In the genomic region with DNA sequence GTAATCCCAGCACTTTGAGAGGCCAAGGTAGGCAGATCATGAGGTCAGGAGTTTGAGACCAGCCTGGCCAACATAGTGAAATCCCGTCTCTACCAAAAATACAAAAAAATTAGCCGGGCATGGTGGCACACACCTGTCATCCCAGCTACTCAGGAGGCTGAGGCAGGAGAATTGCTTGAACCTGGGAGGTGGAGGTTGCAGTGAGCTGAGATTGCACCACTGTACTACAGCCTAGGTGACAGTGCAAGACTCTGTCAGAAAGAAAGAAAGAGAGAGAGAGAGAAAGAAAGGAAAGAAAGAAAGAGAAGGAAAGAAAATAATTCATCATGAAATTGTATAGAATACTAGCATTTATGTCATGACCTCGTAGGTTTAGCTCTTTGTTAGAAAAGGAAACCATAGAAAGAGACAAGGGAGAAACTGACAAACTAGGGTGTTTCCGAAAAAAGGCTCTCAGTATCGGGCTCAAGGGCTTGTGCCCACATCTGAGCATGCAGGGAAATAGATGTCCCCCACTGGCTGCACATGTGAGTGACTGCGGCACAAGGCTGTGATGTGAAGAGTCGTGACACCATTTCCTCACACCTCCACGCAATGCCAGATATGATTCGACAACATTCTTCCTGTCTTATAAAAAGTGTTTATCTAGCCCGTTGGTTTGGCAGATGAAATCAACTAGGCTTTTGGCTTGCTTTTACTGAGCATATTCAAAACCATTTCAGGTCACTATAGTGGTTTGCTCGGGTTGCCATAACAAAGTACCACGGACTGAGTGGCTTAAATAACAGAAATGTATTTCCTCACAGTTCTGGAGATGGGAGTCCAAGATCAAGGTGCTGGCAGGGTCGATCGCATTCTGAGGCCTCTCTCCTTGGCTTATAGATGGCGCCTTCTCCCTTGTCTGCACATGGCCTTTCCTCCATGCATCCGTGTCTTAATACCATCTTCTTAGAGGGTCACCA, we compare ENCODE assay signal across 8 cellular contexts. TPM values are rescaled to one million over a fixed set of nuclear protein-coding genes. Genes with fewer than 3 reads are reported as not detected.
DNase-seq lines count a peak whose midpoint lies in the region; ATAC-seq and TF ChIP-seq lines count a peak whose summit lies in the region.

No MANE protein-coding gene starts in this region.

- ATAC-seq in GM18907 (IDR thresholded peaks at IDR 0.05; ENCODE audit: unreplicated experiment) (peak; percentile 37), HG03571 (IDR thresholded peaks at IDR 0.05; ENCODE audit: unreplicated experiment) (peak; percentile 39), Right ventricle myocardium superior (ENCODE audit: poor library complexity) (no peak), GM21360 (IDR thresholded peaks at IDR 0.05; ENCODE audit: unreplicated experiment) (no peak), SK-N-SH treated with all-trans-retinoic acid at 6 μM for 48 hours (no peak)

- peak; percentile 84 for DNase-seq in activated CD8-positive, alpha-beta memory T cell treated with anti-CD3 and anti-CD28 coated beads, Interleukin-2, amount 50 U/mL, for 48 hours
- DNase-seq in Right ventricle myocardium superior (peak; percentile 53), posterior vena cava (ENCODE audit: low spot score) (no peak)
- peak; percentile 58 for DNase-seq in stimulated activated CD8-positive, alpha-beta memory T cell treated with anti-CD3 and anti-CD28 coated beads, Interleukin-12 subunit alpha, Interleukin-12 subunit beta, amount 100 ng/mL, for 24 hours (ENCODE audit: extremely low read depth)

- intact Hi-C loops in Right ventricle myocardium superior (cut with DNase I) (no loop called here), posterior vena cava (cut with DNase I) (loop anchor here (10.0 kb wide), 2 partner anchors 85 to 95 kb away; no protein-coding TSS in a partner anchor)

TF ChIP-seq in SK-N-SH treated with all-trans-retinoic acid at 6 μM for 48 hours, 23 proteins besides CTCF, POLR2A, EP300 and RAD21:
- TF ChIP-seq TCF4 (CRISPR knock-in tag; IDR thresholded peaks at IDR 0.05; ENCODE audit: borderline replicate concordance) (no peak), ESRRG (CRISPR knock-in tag; IDR thresholded peaks at IDR 0.05) (no peak), PPARA (CRISPR knock-in tag; IDR thresholded peaks at IDR 0.05; ENCODE audit: borderline replicate concordance) (no peak), TOX (CRISPR knock-in tag; IDR thresholded peaks at IDR 0.05; ENCODE audit: borderline replicate concordance) (no peak), ARNTL (CRISPR knock-in tag; IDR thresholded peaks at IDR 0.05; ENCODE audit: borderline replicate concordance, low read depth) (no peak)

RNA-seq across cellular contexts. Expression of a gene that starts 2.0 kb away (rescaled TPM):
- total RNA-seq in Right ventricle myocardium superior (37.5 TPM), posterior vena cava (100 to 1,000 TPM; 138 to 144 TPM)

RNA-seq across cellular contexts. Expression of a gene that starts 34.1 kb away (rescaled TPM):
- 34.8 TPM for total RNA-seq in Right ventricle myocardium superior
- 10 to 100 TPM; 44.2 to 58.2 TPM for total RNA-seq in posterior vena cava

Comparison
In these comparisons a context has a peak if more than half of its experiments do, and no peak if none do; other contexts are left out.
1. ATAC-seq: peak in GM18907 (single experiment) and HG03571 (single experiment); none in Right ventricle myocardium superior (single experiment), GM21360 (single experiment) and SK-N-SH treated with all-trans-retinoic acid at 6 μM for 48 hours (single experiment).